18 cellular contexts compared by ENCODE assay signal in genomic region chr17:49728425-49728824, GRCh38. TPM values are rescaled to one million over a fixed set of nuclear protein-coding genes. Genes with fewer than 3 reads are reported as not detected.
DNase-seq lines count a peak whose midpoint lies in the region; ATAC-seq and TF ChIP-seq lines count a peak whose summit lies in the region.
"Had no signal": no experiment of that assay in that cellular context is flagged by ENCODE, and none has a peak within 500 bp of the region (broad histone marks: within the 10 kb centered on the region; RNA-seq: fewer than 3 reads in every experiment).

No MANE protein-coding gene starts in this region.

- H3K36me3 Mint-ChIP-seq in activated T-cell treated with anti-CD3 and anti-CD28 coated beads, Interleukin-2, amount 50 U/mL, for 24 hours (ENCODE audit: low read depth) = peaks cover 68% of the 10 kb centered on the region
- peaks cover 52% of the 10 kb centered on the region for H3K36me3 Mint-ChIP-seq in T-cell

- no peaks in the 10 kb centered on the region for H3K9me3 ChIP-seq in gastroesophageal sphincter
- H3K9me3 ChIP-seq: breast epithelium had no signal

- peak overlapping the region in 3 of 4 donors; percentile 76 to 85 (median 82) for H3K27ac ChIP-seq in gastroesophageal sphincter
- H3K27ac ChIP-seq: hepatocyte, VCaP had no signal

- H3K4me3 ChIP-seq in gastroesophageal sphincter = no peak overlapping the region
- H3K4me3 ChIP-seq: breast epithelium, hepatocyte, skin epidermis had no signal

- no peak for ATAC-seq in T-cell (replicated peaks in 1 of 4)
- ATAC-seq in gastroesophageal sphincter = no peak
- ATAC-seq in stimulated activated naive CD8-positive, alpha-beta T cell treated with anti-CD3 and anti-CD28 coated beads, Interleukin-15, amount 100 ng/mL, for 72 hours = peak; percentile 79
- no peak for ATAC-seq in HG02840 (IDR thresholded peaks at IDR 0.05; ENCODE audit: low FRiP score, unreplicated experiment)
- ATAC-seq: activated naive CD4-positive, alpha-beta T cell treated with anti-CD3 and anti-CD28 coated beads, Interleukin-2, amount 50 U/mL, for 72 hours had no signal

- no peaks in the 10 kb centered on the region for H3K9me3 Mint-ChIP-seq in activated T-cell treated with anti-CD3 and anti-CD28 coated beads, Interleukin-2, amount 50 U/mL, for 24 hours
- no peaks in the 10 kb centered on the region for H3K9me3 Mint-ChIP-seq in T-cell
- peaks cover 5% of the 10 kb centered on the region in 2 donors for H3K9me3 Mint-ChIP-seq in stimulated activated naive CD8-positive, alpha-beta T cell treated with anti-CD3 and anti-CD28 coated beads, Interleukin-15, amount 100 ng/mL, for 72 hours
- H3K9me3 Mint-ChIP-seq: activated naive CD4-positive, alpha-beta T cell treated with anti-CD3 and anti-CD28 coated beads, Interleukin-2, amount 50 U/mL, for 72 hours had no signal

- WGBS in gastroesophageal sphincter (ENCODE audit: low coverage in 1 of 2), 2 donors = 75 to 88% methylated on average over 3 to 5 of the region's 5 CpGs

- no peak overlapping the region for H3K4me3 Mint-ChIP-seq in activated T-cell treated with anti-CD3 and anti-CD28 coated beads, Interleukin-2, amount 50 U/mL, for 24 hours
- peak overlapping the region in 1 of 3 donors; percentile 42 for H3K4me3 Mint-ChIP-seq in T-cell
- peak overlapping the region in 1 of 2 donors; percentile 13 for H3K4me3 Mint-ChIP-seq in stimulated activated naive CD8-positive, alpha-beta T cell treated with anti-CD3 and anti-CD28 coated beads, Interleukin-15, amount 100 ng/mL, for 72 hours

- CTCF ChIA-PET in T-cell (lab: Charles Lee) = interaction anchor here in 1 of 2 donors (0.6 to 1.4 kb wide), 3 partner anchors 10 to 15 kb away, joined by 3 read pairs; no protein-coding TSS in a partner anchor

- no peaks in the 10 kb centered on the region for H3K27me3 Mint-ChIP-seq in activated T-cell treated with anti-CD3 and anti-CD28 coated beads, Interleukin-2, amount 50 U/mL, for 24 hours
- H3K27me3 Mint-ChIP-seq in T-cell = no peaks in the 10 kb centered on the region
- H3K27me3 Mint-ChIP-seq in stimulated activated naive CD8-positive, alpha-beta T cell treated with anti-CD3 and anti-CD28 coated beads, Interleukin-15, amount 100 ng/mL, for 72 hours = no peaks in the 10 kb centered on the region

- no peak for DNase-seq in activated T-cell treated with anti-CD3 and anti-CD28 coated beads, Interleukin-2, amount 50 U/mL, for 24 hours
- no peak for DNase-seq in activated T-cell treated with anti-CD3 and anti-CD28 coated beads, Interleukin-2, amount 50 U/mL, for 48 hours
- no peak for DNase-seq in T-cell
- DNase-seq in stimulated activated naive CD8-positive, alpha-beta T cell treated with anti-CD3 and anti-CD28 coated beads, Interleukin-15, amount 100 ng/mL, for 72 hours = no peak
- DNase-seq in HUDEP-2 (lab: John Stamatoyannopoulos, UW; ENCODE audit: unreplicated experiment in 76 of 76) = no peak
- no peak for DNase-seq in HK-2 (ENCODE audit: unreplicated experiment)
- DNase-seq: ACHN; Caco-2; effector CD4-positive, alpha-beta T cell; NCI-H2171 treated with DMSO at 0.1 percent for 48 hours; posterior cingulate gyrus had no signal

- H3K27me3 ChIP-seq in gastroesophageal sphincter = no peaks in the 10 kb centered on the region
- H3K27me3 ChIP-seq: breast epithelium, hepatocyte had no signal

- H3K36me3 ChIP-seq in gastroesophageal sphincter = peaks cover 0 to 12% of the 10 kb centered on the region in 2 donors
- H3K36me3 ChIP-seq: breast epithelium had no signal

- no peak for TF ChIP-seq POLR2A in gastroesophageal sphincter (IDR thresholded peaks at IDR 0.05)

- peak overlapping the region; percentile 79 for H3K27ac Mint-ChIP-seq in activated T-cell treated with anti-CD3 and anti-CD28 coated beads, Interleukin-2, amount 50 U/mL, for 24 hours
- H3K27ac Mint-ChIP-seq in T-cell = peak overlapping the region; percentile 53 to 56
- peak overlapping the region in 1 of 2 donors; percentile 4 for H3K27ac Mint-ChIP-seq in stimulated activated naive CD8-positive, alpha-beta T cell treated with anti-CD3 and anti-CD28 coated beads, Interleukin-15, amount 100 ng/mL, for 72 hours

- POLR2A ChIA-PET in T-cell (lab: Charles Lee) = interaction anchor here (0.6 kb wide), 4 partner anchors 12 to 1127 kb away, joined by 3 to 5 read pairs (median 3); no protein-coding TSS in a partner anchor

- H3K4me1 ChIP-seq in gastroesophageal sphincter = peaks cover 7 to 89% (median 37%) of the 10 kb centered on the region in 3 donors
- H3K4me1 ChIP-seq: Caco-2 had no signal

- TF ChIP-seq EP300 in gastroesophageal sphincter (IDR thresholded peaks at IDR 0.05) = no peak

- peaks cover 71% of the 10 kb centered on the region for H3K4me1 Mint-ChIP-seq in activated T-cell treated with anti-CD3 and anti-CD28 coated beads, Interleukin-2, amount 50 U/mL, for 24 hours (ENCODE audit: low read depth)
- peaks cover 41 to 80% (median 77%) of the 10 kb centered on the region in 3 donors for H3K4me1 Mint-ChIP-seq in T-cell
- H3K4me1 Mint-ChIP-seq in stimulated activated naive CD8-positive, alpha-beta T cell treated with anti-CD3 and anti-CD28 coated beads, Interleukin-15, amount 100 ng/mL, for 72 hours = peaks cover 71% of the 10 kb centered on the region

- TF ChIP-seq CTCF in gastroesophageal sphincter (IDR thresholded peaks at IDR 0.05) = no peak

RNA-seq across cellular contexts. Expression of gene SLC35B1, which starts 20.7 kb away (rescaled TPM):
- 10 to 100 TPM; 40.5 to 57.1 (median 42.8) TPM for total RNA-seq in T-cell
- 10 to 100 TPM; 17.9 to 35.6 (median 19.5) TPM for total RNA-seq in gastroesophageal sphincter

RNA-seq across cellular contexts. Expression of gene FAM117A, which starts 35.5 kb away (rescaled TPM):
- total RNA-seq in T-cell (100 to 1,000 TPM in 2 of 5 donors, 10 to 100 TPM in 3; 71.9 to 105 (median 99.1) TPM), gastroesophageal sphincter (10 to 100 TPM; 12.4 to 39.5 (median 19.8) TPM)

RNA-seq across cellular contexts. Expression of gene SPOP, which starts 50.5 kb away (rescaled TPM):
- total RNA-seq in T-cell = 10 to 100 TPM; 67.1 to 80.4 (median 71.5) TPM
- 100 to 1,000 TPM; 159 to 268 (median 176) TPM for total RNA-seq in gastroesophageal sphincter
